1 cellular context compared by ENCODE assay signal in genomic region chr1:41639332-41639936, GRCh38.
TF ChIP-seq lines count a peak whose summit lies in the region.

No MANE protein-coding gene starts in this region.

TF ChIP-seq in IMR-90, 13 proteins besides CTCF, POLR2A, EP300 and RAD21 (continued from another document):
- TF ChIP-seq, protein P1, sequence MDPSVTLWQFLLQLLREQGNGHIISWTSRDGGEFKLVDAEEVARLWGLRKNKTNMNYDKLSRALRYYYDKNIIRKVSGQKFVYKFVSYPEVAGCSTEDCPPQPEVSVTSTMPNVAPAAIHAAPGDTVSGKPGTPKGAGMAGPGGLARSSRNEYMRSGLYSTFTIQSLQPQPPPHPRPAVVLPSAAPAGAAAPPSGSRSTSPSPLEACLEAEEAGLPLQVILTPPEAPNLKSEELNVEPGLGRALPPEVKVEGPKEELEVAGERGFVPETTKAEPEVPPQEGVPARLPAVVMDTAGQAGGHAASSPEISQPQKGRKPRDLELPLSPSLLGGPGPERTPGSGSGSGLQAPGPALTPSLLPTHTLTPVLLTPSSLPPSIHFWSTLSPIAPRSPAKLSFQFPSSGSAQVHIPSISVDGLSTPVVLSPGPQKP (IDR thresholded peaks at IDR 0.05; ENCODE audit: borderline replicate concordance, low read depth, low read length) = no peak
- TF ChIP-seq CEBPB (IDR thresholded peaks at IDR 0.05; ENCODE audit: low read depth, low read length) = no peak
